Comparison of ENCODE assay signal across 29 cellular contexts in the genomic region with DNA sequence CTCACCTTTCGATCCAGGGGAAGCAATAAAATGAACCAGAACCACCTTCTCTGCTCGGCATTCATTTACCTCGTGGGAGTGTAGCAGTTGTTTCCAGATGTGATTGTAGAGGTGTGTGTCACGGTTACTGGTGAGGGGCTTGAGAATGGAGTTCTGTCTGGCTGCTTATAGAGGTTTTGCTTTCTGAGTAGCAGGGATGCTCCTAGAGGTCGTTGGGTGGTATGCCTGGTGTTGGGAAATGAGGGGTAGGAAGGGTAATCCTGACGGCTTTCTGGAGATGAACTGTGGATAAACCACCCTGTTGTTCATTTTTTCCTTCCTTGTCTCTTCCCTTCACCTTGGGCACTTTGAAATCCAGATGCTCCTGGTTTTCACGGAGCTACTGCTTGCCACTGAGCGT. TPM values are rescaled to one million over a fixed set of nuclear protein-coding genes. Genes with fewer than 3 reads are reported as not detected.
DNase-seq lines count a peak whose midpoint lies in the region; ATAC-seq, FAIRE-seq and TF ChIP-seq lines count a peak whose summit lies in the region.
"Had no signal": no experiment of that assay in that cellular context is flagged by ENCODE, and none has a peak within 500 bp of the region (broad histone marks: within the 10 kb centered on the region; RNA-seq: fewer than 3 reads in every experiment).

No MANE protein-coding gene starts in this region.

- H3K27me3 Mint-ChIP-seq in Caco-2 (ENCODE audit: insufficient read depth, unreplicated experiment) (no peaks in the 10 kb centered on the region), astrocyte (ENCODE audit: low read depth, unreplicated experiment) (no peaks in the 10 kb centered on the region), progenitor cell of endocrine pancreas (no peaks in the 10 kb centered on the region)
- H3K27me3 Mint-ChIP-seq in activated CD4-positive, alpha-beta T cell treated with anti-CD3 and anti-CD28 coated beads for 36 hours = peaks cover 60% of the 10 kb centered on the region

- BruUV-seq in Caco-2 (replicated peaks; lab: Mats Ljungman, UMichigan) (no TSS peak), HepG2 (replicated peaks; lab: Mats Ljungman, UMichigan) (no TSS peak)

- FAIRE-seq in astrocyte (lab: Jason Lieb, UNC) = no peak
- no peak for FAIRE-seq in HepG2 (lab: Jason Lieb, UNC)
- FAIRE-seq: islet of Langerhans had no signal

- peaks cover 68% of the 10 kb centered on the region for H3K36me3 Mint-ChIP-seq in Caco-2 (ENCODE audit: insufficient read depth, unreplicated experiment)
- peaks cover 7% of the 10 kb centered on the region for H3K36me3 Mint-ChIP-seq in astrocyte (ENCODE audit: low read depth, unreplicated experiment)
- no peaks in the 10 kb centered on the region for H3K36me3 Mint-ChIP-seq in progenitor cell of endocrine pancreas (ENCODE audit: insufficient read depth)
- no peaks in the 10 kb centered on the region for H3K36me3 Mint-ChIP-seq in activated CD4-positive, alpha-beta T cell treated with anti-CD3 and anti-CD28 coated beads for 36 hours (ENCODE audit: low read depth)
- H3K36me3 Mint-ChIP-seq: activated CD4-positive, alpha-beta memory T cell treated with anti-CD3 and anti-CD28 coated beads for 36 hours; CD4-positive, alpha-beta memory T cell had no signal

- H3K4me1 ChIP-seq in Caco-2 = peaks cover 77% of the 10 kb centered on the region
- H3K4me1 ChIP-seq in astrocyte (ENCODE audit: insufficient read depth, low read length) = peaks cover 69% of the 10 kb centered on the region
- H3K4me1 ChIP-seq in HepG2 (ENCODE audit: insufficient read depth, low read length) = peaks cover 98% of the 10 kb centered on the region

- peak overlapping the region; percentile 73 for H3K27ac Mint-ChIP-seq in Caco-2 (ENCODE audit: unreplicated experiment)
- peak overlapping the region; percentile 23 for H3K27ac Mint-ChIP-seq in astrocyte (ENCODE audit: unreplicated experiment)
- H3K27ac Mint-ChIP-seq in progenitor cell of endocrine pancreas = peak overlapping the region; percentile 84
- H3K27ac Mint-ChIP-seq in activated CD4-positive, alpha-beta T cell treated with anti-CD3 and anti-CD28 coated beads for 36 hours = no peak overlapping the region
- H3K27ac Mint-ChIP-seq: activated CD4-positive, alpha-beta memory T cell treated with anti-CD3 and anti-CD28 coated beads for 36 hours; activated naive CD4-positive, alpha-beta T cell treated with anti-CD3 and anti-CD28 coated beads for 36 hours; stimulated activated naive CD8-positive, alpha-beta T cell treated with anti-CD3 and anti-CD28 coated beads, Interleukin-15, Interleukin-2, amounts not matched to agents 100 ng/mL and 50 ng/mL, for 24 hours had no signal

- H3K4me3 ChIP-seq in Caco-2 (ENCODE audit: low read depth, low read length) (no peak overlapping the region), astrocyte (ENCODE audit: insufficient read depth, low read depth, low read length) (no peak overlapping the region), HepG2 (replicated peaks in 1 of 3; ENCODE audit: insufficient read depth in 1 of 3, low read depth in 2 of 3, low read length in 3 of 3) (no peak overlapping the region)
- H3K4me3 ChIP-seq: breast epithelium, left ventricle myocardium inferior had no signal

- CTCF ChIA-PET in Caco-2 (lab: Charles Lee) (no interaction called here), HepG2 (lab: Yijun Ruan, JAX; ENCODE audit: low intra/inter-chr PET ratio, low total read pairs) (no interaction called here)
- CTCF ChIA-PET in activated CD4-positive, alpha-beta T cell treated with anti-CD3 and anti-CD28 coated beads for 36 hours (lab: Charles Lee) = no interaction called here

- DNase-seq in Caco-2 (no peak), astrocyte (ENCODE audit: low read depth) (no peak), HepG2 (ENCODE audit: low spot score) (no peak), progenitor cell of endocrine pancreas (ENCODE audit: low spot score, unreplicated experiment) (no peak), NCI-H526 (lab: John Stamatoyannopoulos, UW) (no peak), T1000 (lab: John Stamatoyannopoulos, UW) (no peak)
- no peak for DNase-seq in activated CD4-positive, alpha-beta T cell treated with anti-CD3 and anti-CD28 coated beads for 36 hours
- DNase-seq: activated CD4-positive, alpha-beta memory T cell treated with anti-CD3 and anti-CD28 coated beads for 36 hours; activated CD4-positive, CD25-positive, alpha-beta regulatory T cell treated with anti-CD3 and anti-CD28 coated beads, Interleukin-2, amount 50 U/mL, for 72 hours; activated CD8-positive, alpha-beta memory T cell treated with anti-CD3 and anti-CD28 coated beads, Interleukin-2, amount 50 U/mL, for 4 hours; activated naive CD4-positive, alpha-beta T cell treated with anti-CD3 and anti-CD28 coated beads for 36 hours; CD4-positive, alpha-beta memory T cell; KG1; left ventricle myocardium inferior; mesenchymal stem cell; NCI-H1092 treated with DMSO at 0.1 percent for 48 hours; NCI-H187; NCI-H2171; NCI-H510A treated with DMSO at 0.1 percent for 48 hours; NK-92 treated with Interleukin-12 subunit alpha and Interleukin-12 subunit beta, amount 100 ng/mL, for 24 hours; nucleus accumbens; PC-3; stimulated activated CD4-positive, alpha-beta T cell treated with anti-CD3 and anti-CD28 coated beads, Interleukin-1b, Interleukin-23, amount 100 ng/mL, for 48 hours; T-helper 2 cell had no signal

- H3K9me3 Mint-ChIP-seq in Caco-2 (ENCODE audit: unreplicated experiment) (no peaks in the 10 kb centered on the region), astrocyte (ENCODE audit: unreplicated experiment) (no peaks in the 10 kb centered on the region), progenitor cell of endocrine pancreas (ENCODE audit: low read depth) (no peaks in the 10 kb centered on the region)
- no peaks in the 10 kb centered on the region for H3K9me3 Mint-ChIP-seq in activated CD4-positive, alpha-beta T cell treated with anti-CD3 and anti-CD28 coated beads for 36 hours (ENCODE audit: low read depth)
- H3K9me3 Mint-ChIP-seq: activated CD4-positive, alpha-beta memory T cell treated with anti-CD3 and anti-CD28 coated beads for 36 hours; activated naive CD4-positive, alpha-beta T cell treated with anti-CD3 and anti-CD28 coated beads for 36 hours; stimulated activated naive CD8-positive, alpha-beta T cell treated with anti-CD3 and anti-CD28 coated beads, Interleukin-15, Interleukin-2, amounts not matched to agents 100 ng/mL and 50 ng/mL, for 24 hours had no signal

- H2AFZ ChIP-seq in astrocyte (ENCODE audit: low read depth, low read length) = no peak overlapping the region
- no peak overlapping the region for H2AFZ ChIP-seq in HepG2 (ENCODE audit: low read length)

- H3K27me3 ChIP-seq in Caco-2 (replicated peaks; ENCODE audit: control insufficient read depth, insufficient read depth, low read length) (no peaks in the 10 kb centered on the region), astrocyte (ENCODE audit: insufficient read depth, low read length) (no peaks in the 10 kb centered on the region), HepG2 (ENCODE audit: control insufficient read depth in 1 of 2, insufficient read depth in 2 of 2, low read length in 2 of 2) (no peaks in the 10 kb centered on the region)
- H3K27me3 ChIP-seq: breast epithelium had no signal

- no peak for TF ChIP-seq CTCF in Caco-2 (IDR thresholded peaks at IDR 0.05; ENCODE audit: insufficient read depth in 1 of 2, low read depth in 1 of 2, low read length in 1 of 2, severe bottlenecking in 1 of 2, unreplicated experiment in 1 of 2)
- TF ChIP-seq CTCF in astrocyte (IDR thresholded peaks at IDR 0.05; ENCODE audit: insufficient read depth, low read depth, low read length) = no peak
- no peak for TF ChIP-seq CTCF in HepG2 (CRISPR knock-in tag; IDR thresholded peaks at IDR 0.05)
- no peak for TF ChIP-seq CTCF in progenitor cell of endocrine pancreas (IDR thresholded peaks at IDR 0.05; ENCODE audit: unreplicated experiment)

- H4K20me1 ChIP-seq in astrocyte (ENCODE audit: insufficient read depth, low read length) = peaks cover 80% of the 10 kb centered on the region
- peaks cover 11% of the 10 kb centered on the region for H4K20me1 ChIP-seq in HepG2 (ENCODE audit: insufficient read depth, low read length)

- ATAC-seq in HepG2 = no peak
- ATAC-seq in activated CD4-positive, alpha-beta T cell treated with anti-CD3 and anti-CD28 coated beads for 36 hours = no peak
- no peak for ATAC-seq in GM18498 (IDR thresholded peaks at IDR 0.05; ENCODE audit: unreplicated experiment)
- ATAC-seq: PC-3, Right ventricle myocardium inferior had no signal

- no peak overlapping the region for H3K9ac ChIP-seq in astrocyte (ENCODE audit: low read length)
- no peak overlapping the region for H3K9ac ChIP-seq in HepG2 (ENCODE audit: insufficient read depth, low read depth, low read length)

- H3K27ac ChIP-seq in astrocyte (ENCODE audit: low read depth, low read length) (no peak overlapping the region), HepG2 (ENCODE audit: extremely low read length, insufficient read depth, low read length) (peak overlapping the region; percentile 15)
- H3K27ac ChIP-seq: left ventricle myocardium inferior had no signal

- TF ChIP-seq RAD21 in HepG2 (CRISPR knock-in tag; IDR thresholded peaks at IDR 0.05) = no peak

- H3K4me3 Mint-ChIP-seq in Caco-2 (ENCODE audit: unreplicated experiment) (no peak overlapping the region), astrocyte (ENCODE audit: unreplicated experiment) (no peak overlapping the region), progenitor cell of endocrine pancreas (ENCODE audit: low read depth) (no peak overlapping the region)
- no peak overlapping the region for H3K4me3 Mint-ChIP-seq in activated CD4-positive, alpha-beta T cell treated with anti-CD3 and anti-CD28 coated beads for 36 hours
- H3K4me3 Mint-ChIP-seq: activated CD4-positive, alpha-beta memory T cell treated with anti-CD3 and anti-CD28 coated beads for 36 hours; activated naive CD4-positive, alpha-beta T cell treated with anti-CD3 and anti-CD28 coated beads for 36 hours; CD4-positive, alpha-beta memory T cell; stimulated activated naive CD8-positive, alpha-beta T cell treated with anti-CD3 and anti-CD28 coated beads, Interleukin-15, Interleukin-2, amounts not matched to agents 100 ng/mL and 50 ng/mL, for 24 hours had no signal

- H3K9me3 ChIP-seq in Caco-2 = no peaks in the 10 kb centered on the region
- H3K9me3 ChIP-seq in astrocyte (ENCODE audit: insufficient read depth, low read depth, low read length) = no peaks in the 10 kb centered on the region
- H3K9me3 ChIP-seq in HepG2 (ENCODE audit: low read length) = no peaks in the 10 kb centered on the region
- H3K9me3 ChIP-seq: breast epithelium, left ventricle myocardium inferior had no signal

- H3K36me3 ChIP-seq in Caco-2 (ENCODE audit: control insufficient read depth, insufficient read depth, low read length) (peaks cover 1% of the 10 kb centered on the region; the same call in 1 of the 2 replicates), astrocyte (ENCODE audit: insufficient read depth, low read length) (peaks cover 2% of the 10 kb centered on the region), HepG2 (replicated peaks in 1 of 2; ENCODE audit: control insufficient read depth in 1 of 2, insufficient read depth in 2 of 2, low read length in 2 of 2) (no peaks in the 10 kb centered on the region; a peak in 3 of 5 replicates)
- H3K36me3 ChIP-seq: breast epithelium, left ventricle myocardium inferior had no signal

- WGBS in HepG2 (ENCODE audit: low lambda C conversion rate) = 87% methylated on average over 8 of the region's 8 CpGs

- no peak for TF ChIP-seq EP300 in HepG2 (IDR thresholded peaks at IDR 0.05; ENCODE audit: low read depth in 2 of 2, low read length in 2 of 2)
- TF ChIP-seq EP300 in HepG2 (CRISPR knock-in tag; IDR thresholded peaks at IDR 0.05; ENCODE audit: borderline replicate concordance) = no peak

- TF ChIP-seq POLR2A in HepG2 (IDR thresholded peaks at IDR 0.05; ENCODE audit: insufficient read depth in 1 of 2, low read depth in 2 of 2, low read length in 2 of 2) = no peak

- no peak overlapping the region for H3K4me2 ChIP-seq in astrocyte (ENCODE audit: low read length)
- H3K4me2 ChIP-seq in HepG2 (ENCODE audit: low read depth, low read length) = no peak overlapping the region

- H3K79me2 ChIP-seq in astrocyte (ENCODE audit: insufficient read depth, low read length) (peaks cover 100% of the 10 kb centered on the region), HepG2 (ENCODE audit: insufficient read depth, low read length) (peaks cover 97% of the 10 kb centered on the region)

- in situ Hi-C loops in HepG2 (cut with HindIII; ENCODE audit: extremely low pct_ligation_motif_present, low pct_unique_long_range_greater_than_20kb) = no loop called here

- POLR2A ChIA-PET in Caco-2 (lab: Charles Lee) (no interaction called here), HepG2 (lab: Yijun Ruan, JAX) (interaction anchor here (1.9 kb wide), 1 partner anchor 10 kb away, joined by 15 read pairs; no protein-coding TSS in a partner anchor)
- POLR2A ChIA-PET in activated CD4-positive, alpha-beta T cell treated with anti-CD3 and anti-CD28 coated beads for 36 hours (lab: Charles Lee) = no interaction called here

- H3K4me1 Mint-ChIP-seq in Caco-2 (ENCODE audit: low read depth, unreplicated experiment) (peaks cover 72% of the 10 kb centered on the region), astrocyte (ENCODE audit: low read depth, unreplicated experiment) (peaks cover 86% of the 10 kb centered on the region), progenitor cell of endocrine pancreas (ENCODE audit: low read depth) (peaks cover 81% of the 10 kb centered on the region)
- H3K4me1 Mint-ChIP-seq in activated CD4-positive, alpha-beta T cell treated with anti-CD3 and anti-CD28 coated beads for 36 hours = peaks cover 20% of the 10 kb centered on the region

- intact Hi-C loops in Caco-2 (cut with micrococcal nuclease; ENCODE audit: unreplicated experiment) = loop anchor here (10.0 kb wide), 1 partner anchor 267 kb away; no protein-coding TSS in a partner anchor
- intact Hi-C loops in HepG2 (cut with micrococcal nuclease; ENCODE audit: unreplicated experiment) = no loop called here
- intact Hi-C loops in activated CD4-positive, alpha-beta T cell treated with anti-CD3 and anti-CD28 coated beads for 36 hours (cut with DNase I, micrococcal nuclease) = no loop called here

RNA-seq across cellular contexts. Expression of a gene that starts 8.1 kb away (rescaled TPM):
- total RNA-seq in Caco-2 (2022) (134 and 144 TPM in 2 replicates), astrocyte (141 and 149 TPM in 2 replicates), HepG2 (2016; rRNA removed; fragmentation: Illumina TruSeq; extraction: Trizol) (30.5 and 40.7 TPM in 2 replicates), progenitor cell of endocrine pancreas (92.4 and 95.8 TPM in 2 replicates)
- 8.3 and 11.7 TPM in 2 replicates for total RNA-seq in HepG2 (2016; cell fraction: cytosol; rRNA removed; fragmentation: Illumina TruSeq; extraction: Trizol; ENCODE audit: low read depth)
- 29.5 and 36.2 TPM in 2 replicates for total RNA-seq in HepG2 (2016; cell fraction: insoluble cytoplasmic fraction; rRNA removed; fragmentation: Illumina TruSeq; extraction: Trizol)
- 23.8 and 25.3 TPM in 2 replicates for total RNA-seq in HepG2 (2016; cell fraction: membrane; rRNA removed; fragmentation: Illumina TruSeq; extraction: Trizol)
- total RNA-seq in HepG2 (2016; cell fraction: nucleus; rRNA removed; fragmentation: Illumina TruSeq; extraction: Trizol) = 42.8 and 45.0 TPM in 2 replicates
- 17.0 and 20.1 TPM in 2 replicates for polyA plus RNA-seq in HepG2 (2011; rRNA removed)
- 13.0 and 14.1 TPM in 2 replicates for polyA plus RNA-seq in HepG2 (2011; cell fraction: cytosol; rRNA removed)
- 33.6 and 34.8 TPM in 2 replicates for polyA plus RNA-seq in HepG2 (2011; cell fraction: nucleus; rRNA removed)
- polyA plus RNA-seq in HepG2 (2012) = 25.7 and 29.3 TPM in 2 replicates
- polyA plus RNA-seq in HepG2 (2016; cell fraction: cytosol; fragmentation: Illumina TruSeq; extraction: Trizol; ENCODE audit: low read depth) = 0.77 and 0.92 TPM in 2 replicates
- polyA plus RNA-seq in HepG2 (2016; cell fraction: insoluble cytoplasmic fraction; fragmentation: Illumina TruSeq; extraction: Trizol; ENCODE audit: low read depth) = 19.7 and 21.0 TPM in 2 replicates
- 2.6 and 3.3 TPM in 2 replicates for polyA plus RNA-seq in HepG2 (2016; cell fraction: membrane; fragmentation: Illumina TruSeq; extraction: Trizol; ENCODE audit: low read depth)
- 21.1 and 21.8 TPM in 2 replicates for polyA plus RNA-seq in HepG2 (2016; cell fraction: nucleus; fragmentation: Illumina TruSeq; extraction: Trizol; ENCODE audit: insufficient read depth, low read depth)
- polyA minus RNA-seq in HepG2 (2011; rRNA and poly(A)+ RNA removed; ENCODE audit: low replicate concordance) = 45.9 and 178 TPM in 2 replicates
- 37.4 and 37.9 TPM in 2 replicates for polyA minus RNA-seq in HepG2 (2011; cell fraction: cytosol; rRNA and poly(A)+ RNA removed)
- 69.4 and 79.4 TPM in 2 replicates for polyA minus RNA-seq in HepG2 (2011; cell fraction: nucleus; rRNA and poly(A)+ RNA removed)
- total RNA-seq in activated CD4-positive, alpha-beta T cell treated with anti-CD3 and anti-CD28 coated beads for 36 hours = under 1 TPM; 0.59 to 0.65 TPM

Comparison
In these comparisons a context has a peak if more than half of its experiments do, and no peak if none do; other contexts are left out.
1. RNA of a gene that starts 8.1 kb away (total RNA-seq): 141 to 149 TPM in astrocyte, 134 to 144 TPM in Caco-2, 92.4 to 95.8 TPM in progenitor cell of endocrine pancreas and 8.3 to 45.0 TPM in HepG2; 0.59 to 0.65 TPM in activated CD4-positive, alpha-beta T cell treated with anti-CD3 and anti-CD28 coated beads for 36 hours; every median in the first group is over 4 times any median in the second.